8 cellular contexts compared by ENCODE assay signal in genomic region chr2:201928363-201928762, GRCh38.
"Had no signal": no experiment of that assay in that cellular context is flagged by ENCODE, and none has a peak within 500 bp of the region (broad histone marks: within the 10 kb centered on the region; RNA-seq: fewer than 3 reads in every experiment).

No MANE protein-coding gene starts in this region.

- ATAC-seq: GM23338, HepG2 had no signal

- H3K4me3 Mint-ChIP-seq: GM23338, H9, HFFc6, IgD-negative memory B cell had no signal

- DNase-seq: H9, HCEC 1CT, HFFc6, KBM-7 had no signal

- H3K9me3 Mint-ChIP-seq: GM23338, H9, HFFc6, IgD-negative memory B cell had no signal

- H2AFZ ChIP-seq: GM23338 had no signal

- H3K4me3 ChIP-seq: GM23338 had no signal

- H3K27ac Mint-ChIP-seq: GM23338, HFFc6 had no signal

- H3K27ac ChIP-seq: HL-60 had no signal

- H3K4me2 ChIP-seq: GM23338 had no signal
